Comparison of ENCODE assay signal across 1 cellular context in the genomic region with DNA sequence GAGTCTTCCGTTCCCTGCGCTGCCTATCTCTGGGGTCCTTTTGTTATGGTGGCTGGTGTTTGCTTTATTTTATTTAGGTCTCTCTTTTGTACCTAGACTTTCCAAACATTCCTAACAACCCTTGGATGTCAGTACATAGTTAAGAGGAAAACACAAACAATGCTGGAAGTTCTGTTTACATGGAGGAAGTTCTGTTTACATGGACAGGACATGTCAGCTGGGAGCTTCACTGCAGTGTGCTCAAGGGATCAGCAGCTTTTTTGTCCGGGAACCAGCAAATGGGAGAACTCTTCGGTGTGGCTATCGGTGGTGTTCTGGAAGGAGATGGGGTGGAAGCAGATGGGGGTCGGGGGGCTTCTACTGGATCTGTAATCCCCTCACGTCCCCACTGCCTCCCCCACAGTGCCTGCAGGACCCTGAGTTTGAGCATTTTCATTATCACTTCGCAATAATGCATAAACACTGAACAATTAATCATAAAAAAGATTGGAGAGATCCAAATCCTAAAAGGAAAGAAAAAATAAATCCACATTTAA.
TF ChIP-seq lines count a peak whose summit lies in the region.

No MANE protein-coding gene starts in this region.

TF ChIP-seq in K562, 482 proteins besides CTCF, POLR2A, EP300 and RAD21:
- no peak for TF ChIP-seq HEY1 (CRISPR knock-in tag; IDR thresholded peaks at IDR 0.05; ENCODE audit: borderline replicate concordance)
- no peak for TF ChIP-seq HMG20A (CRISPR knock-in tag; conservative IDR thresholded peaks at IDR 0.05)
- TF ChIP-seq, protein P1, sequence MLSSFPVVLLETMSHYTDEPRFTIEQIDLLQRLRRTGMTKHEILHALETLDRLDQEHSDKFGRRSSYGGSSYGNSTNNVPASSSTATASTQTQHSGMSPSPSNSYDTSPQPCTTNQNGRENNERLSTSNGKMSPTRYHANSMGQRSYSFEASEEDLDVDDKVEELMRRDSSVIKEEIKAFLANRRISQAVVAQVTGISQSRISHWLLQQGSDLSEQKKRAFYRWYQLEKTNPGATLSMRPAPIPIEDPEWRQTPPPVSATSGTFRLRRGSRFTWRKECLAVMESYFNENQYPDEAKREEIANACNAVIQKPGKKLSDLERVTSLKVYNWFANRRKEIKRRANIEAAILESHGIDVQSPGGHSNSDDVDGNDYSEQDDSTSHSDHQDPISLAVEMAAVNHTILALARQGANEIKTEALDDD (IDR thresholded peaks at IDR 0.05), result no peak
- peak; percentile 65; the same call in 1 of the 2 replicates for TF ChIP-seq ZBTB7A (IDR thresholded peaks at IDR 0.05; ENCODE audit: borderline replicate concordance, control insufficient read depth, low read depth, low read length)
- TF ChIP-seq NBN (IDR thresholded peaks at IDR 0.05; ENCODE audit: low read depth), result no peak
- TF ChIP-seq CHCHD3 (CRISPR knock-in tag; IDR thresholded peaks at IDR 0.05), result no peak
- no peak for TF ChIP-seq CHD4 (IDR thresholded peaks at IDR 0.05; ENCODE audit: insufficient read depth, insufficient replicate concordance, low read depth, low read length, poor library complexity, severe bottlenecking)
- no peak for TF ChIP-seq ZNF217 (CRISPR knock-in tag; IDR thresholded peaks at IDR 0.05)
- TF ChIP-seq ZNF23 (CRISPR knock-in tag; IDR thresholded peaks at IDR 0.05), result no peak
- no peak for TF ChIP-seq ZFP36 (IDR thresholded peaks at IDR 0.05; ENCODE audit: low read depth, low read length, partially characterized antibody)
- peak; percentile 21 for TF ChIP-seq HNRNPLL (IDR thresholded peaks at IDR 0.05; ENCODE audit: low read depth, low read length, poor library complexity, severe bottlenecking)
- no peak for TF ChIP-seq ETS2 (tag; IDR thresholded peaks at IDR 0.05; ENCODE audit: borderline replicate concordance, poor library complexity, severe bottlenecking)
- TF ChIP-seq RBBP5 (IDR thresholded peaks at IDR 0.05; ENCODE audit: borderline replicate concordance, insufficient read depth, low read length, poor library complexity, severe bottlenecking), result peak; percentile 47
- TF ChIP-seq TRIM24 (IDR thresholded peaks at IDR 0.05), result no peak
- 0 out of 4 replicates have a peak, but pooled peaks of 1 of the 2 experiments have one; percentile 13 for TF ChIP-seq MAZ (CRISPR knock-in tag; conservative IDR thresholded peaks at IDR 0.05 in 1 of 2, IDR thresholded peaks at IDR 0.05 in 1 of 2)
- no peak for TF ChIP-seq ELF4 (CRISPR knock-in tag; IDR thresholded peaks at IDR 0.05)
- TF ChIP-seq TFE3 (CRISPR knock-in tag; IDR thresholded peaks at IDR 0.05), result no peak
- no peak for TF ChIP-seq GTF2F1 (IDR thresholded peaks at IDR 0.05; ENCODE audit: low read depth, low read length)
- TF ChIP-seq, protein P2, sequence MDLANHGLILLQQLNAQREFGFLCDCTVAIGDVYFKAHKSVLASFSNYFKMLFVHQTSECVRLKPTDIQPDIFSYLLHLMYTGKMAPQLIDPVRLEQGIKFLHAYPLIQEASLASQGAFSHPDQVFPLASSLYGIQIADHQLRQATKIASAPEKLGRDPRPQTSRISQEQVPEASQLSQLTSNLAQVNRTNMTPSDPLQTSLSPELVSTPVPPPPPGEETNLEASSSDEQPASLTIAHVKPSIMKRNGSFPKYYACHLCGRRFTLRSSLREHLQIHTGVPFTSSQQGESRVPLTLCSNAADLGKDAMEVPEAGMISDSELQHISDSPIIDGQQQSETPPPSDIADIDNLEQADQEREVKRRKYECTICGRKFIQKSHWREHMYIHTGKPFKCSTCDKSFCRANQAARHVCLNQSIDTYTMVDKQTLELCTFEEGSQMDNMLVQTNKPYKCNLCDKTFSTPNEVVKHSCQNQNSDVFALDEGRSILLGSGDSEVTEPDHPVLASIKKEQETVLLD (IDR thresholded peaks at IDR 0.05), result no peak
- TF ChIP-seq ZNF232 (CRISPR knock-in tag; IDR thresholded peaks at IDR 0.05), result 0 out of 2 replicates have a peak, but pooled peaks have one; percentile 28
- TF ChIP-seq CBX3 (IDR thresholded peaks at IDR 0.05; ENCODE audit: borderline replicate concordance in 1 of 2, low read length in 2 of 2), result no peak
TF ChIP-seq in K562: peak in this region for 5.
